ENCODE assay signal across 1 cellular context in the genomic region with DNA sequence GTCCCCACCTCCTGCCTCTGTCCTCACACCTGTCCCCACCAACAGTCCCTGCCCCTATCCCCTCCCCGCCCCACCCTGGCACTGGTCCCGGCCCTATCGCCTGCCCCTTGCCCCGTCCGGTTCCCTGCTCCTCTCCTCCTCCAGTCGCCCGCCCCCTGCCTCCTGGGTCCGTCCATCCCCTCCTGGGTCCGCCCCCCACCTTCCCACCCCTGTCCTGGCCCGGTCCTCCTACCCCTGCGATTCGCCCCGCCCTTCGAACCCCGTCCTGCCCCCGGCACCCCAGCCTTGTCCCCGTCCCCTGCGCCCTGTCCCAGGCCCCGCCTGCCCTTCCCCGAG.
TF ChIP-seq lines count a peak whose summit lies in the region.

No MANE protein-coding gene starts in this region.

TF ChIP-seq in liver, 16 proteins besides CTCF, POLR2A, EP300 and RAD21 (continued from another document):
- TF ChIP-seq, protein P1, sequence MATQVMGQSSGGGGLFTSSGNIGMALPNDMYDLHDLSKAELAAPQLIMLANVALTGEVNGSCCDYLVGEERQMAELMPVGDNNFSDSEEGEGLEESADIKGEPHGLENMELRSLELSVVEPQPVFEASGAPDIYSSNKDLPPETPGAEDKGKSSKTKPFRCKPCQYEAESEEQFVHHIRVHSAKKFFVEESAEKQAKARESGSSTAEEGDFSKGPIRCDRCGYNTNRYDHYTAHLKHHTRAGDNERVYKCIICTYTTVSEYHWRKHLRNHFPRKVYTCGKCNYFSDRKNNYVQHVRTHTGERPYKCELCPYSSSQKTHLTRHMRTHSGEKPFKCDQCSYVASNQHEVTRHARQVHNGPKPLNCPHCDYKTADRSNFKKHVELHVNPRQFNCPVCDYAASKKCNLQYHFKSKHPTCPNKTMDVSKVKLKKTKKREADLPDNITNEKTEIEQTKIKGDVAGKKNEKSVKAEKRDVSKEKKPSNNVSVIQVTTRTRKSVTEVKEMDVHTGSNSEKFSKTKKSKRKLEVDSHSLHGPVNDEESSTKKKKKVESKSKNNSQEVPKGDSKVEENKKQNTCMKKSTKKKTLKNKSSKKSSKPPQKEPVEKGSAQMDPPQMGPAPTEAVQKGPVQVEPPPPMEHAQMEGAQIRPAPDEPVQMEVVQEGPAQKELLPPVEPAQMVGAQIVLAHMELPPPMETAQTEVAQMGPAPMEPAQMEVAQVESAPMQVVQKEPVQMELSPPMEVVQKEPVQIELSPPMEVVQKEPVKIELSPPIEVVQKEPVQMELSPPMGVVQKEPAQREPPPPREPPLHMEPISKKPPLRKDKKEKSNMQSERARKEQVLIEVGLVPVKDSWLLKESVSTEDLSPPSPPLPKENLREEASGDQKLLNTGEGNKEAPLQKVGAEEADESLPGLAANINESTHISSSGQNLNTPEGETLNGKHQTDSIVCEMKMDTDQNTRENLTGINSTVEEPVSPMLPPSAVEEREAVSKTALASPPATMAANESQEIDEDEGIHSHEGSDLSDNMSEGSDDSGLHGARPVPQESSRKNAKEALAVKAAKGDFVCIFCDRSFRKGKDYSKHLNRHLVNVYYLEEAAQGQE (IDR thresholded peaks at IDR 0.05), result no peak
- TF ChIP-seq HNF4G (IDR thresholded peaks at IDR 0.05) (no peak), HNF4A (conservative IDR thresholded peaks at IDR 0.05) (no peak)
TF ChIP-seq in liver: peak in this region for 0.
